ENCODE assay signal across 2 cellular contexts in the genomic region with DNA sequence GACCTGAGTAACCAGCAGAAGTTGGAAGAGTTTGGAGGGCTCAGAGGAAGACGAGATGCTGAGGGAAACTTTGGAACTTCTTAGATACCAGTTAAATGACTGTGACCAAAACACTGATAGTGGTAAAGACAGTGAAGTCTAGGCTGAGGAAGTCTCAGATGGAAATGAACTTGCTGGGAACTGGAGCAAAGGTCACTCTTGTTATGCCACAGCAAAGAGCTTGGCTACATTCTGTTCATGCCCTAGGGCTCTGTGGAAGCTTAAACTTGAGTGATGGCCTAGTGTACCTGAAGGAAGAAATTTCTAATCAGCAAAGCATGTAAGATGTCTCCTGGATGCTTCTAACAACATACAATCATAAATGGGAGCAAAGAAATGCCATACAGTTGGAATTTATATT.
TF ChIP-seq lines count a peak whose summit lies in the region.

No MANE protein-coding gene starts in this region.

TF ChIP-seq in GM23338, 12 proteins besides CTCF, POLR2A, EP300 and RAD21 (continued from another document):
- TF ChIP-seq, protein P1, sequence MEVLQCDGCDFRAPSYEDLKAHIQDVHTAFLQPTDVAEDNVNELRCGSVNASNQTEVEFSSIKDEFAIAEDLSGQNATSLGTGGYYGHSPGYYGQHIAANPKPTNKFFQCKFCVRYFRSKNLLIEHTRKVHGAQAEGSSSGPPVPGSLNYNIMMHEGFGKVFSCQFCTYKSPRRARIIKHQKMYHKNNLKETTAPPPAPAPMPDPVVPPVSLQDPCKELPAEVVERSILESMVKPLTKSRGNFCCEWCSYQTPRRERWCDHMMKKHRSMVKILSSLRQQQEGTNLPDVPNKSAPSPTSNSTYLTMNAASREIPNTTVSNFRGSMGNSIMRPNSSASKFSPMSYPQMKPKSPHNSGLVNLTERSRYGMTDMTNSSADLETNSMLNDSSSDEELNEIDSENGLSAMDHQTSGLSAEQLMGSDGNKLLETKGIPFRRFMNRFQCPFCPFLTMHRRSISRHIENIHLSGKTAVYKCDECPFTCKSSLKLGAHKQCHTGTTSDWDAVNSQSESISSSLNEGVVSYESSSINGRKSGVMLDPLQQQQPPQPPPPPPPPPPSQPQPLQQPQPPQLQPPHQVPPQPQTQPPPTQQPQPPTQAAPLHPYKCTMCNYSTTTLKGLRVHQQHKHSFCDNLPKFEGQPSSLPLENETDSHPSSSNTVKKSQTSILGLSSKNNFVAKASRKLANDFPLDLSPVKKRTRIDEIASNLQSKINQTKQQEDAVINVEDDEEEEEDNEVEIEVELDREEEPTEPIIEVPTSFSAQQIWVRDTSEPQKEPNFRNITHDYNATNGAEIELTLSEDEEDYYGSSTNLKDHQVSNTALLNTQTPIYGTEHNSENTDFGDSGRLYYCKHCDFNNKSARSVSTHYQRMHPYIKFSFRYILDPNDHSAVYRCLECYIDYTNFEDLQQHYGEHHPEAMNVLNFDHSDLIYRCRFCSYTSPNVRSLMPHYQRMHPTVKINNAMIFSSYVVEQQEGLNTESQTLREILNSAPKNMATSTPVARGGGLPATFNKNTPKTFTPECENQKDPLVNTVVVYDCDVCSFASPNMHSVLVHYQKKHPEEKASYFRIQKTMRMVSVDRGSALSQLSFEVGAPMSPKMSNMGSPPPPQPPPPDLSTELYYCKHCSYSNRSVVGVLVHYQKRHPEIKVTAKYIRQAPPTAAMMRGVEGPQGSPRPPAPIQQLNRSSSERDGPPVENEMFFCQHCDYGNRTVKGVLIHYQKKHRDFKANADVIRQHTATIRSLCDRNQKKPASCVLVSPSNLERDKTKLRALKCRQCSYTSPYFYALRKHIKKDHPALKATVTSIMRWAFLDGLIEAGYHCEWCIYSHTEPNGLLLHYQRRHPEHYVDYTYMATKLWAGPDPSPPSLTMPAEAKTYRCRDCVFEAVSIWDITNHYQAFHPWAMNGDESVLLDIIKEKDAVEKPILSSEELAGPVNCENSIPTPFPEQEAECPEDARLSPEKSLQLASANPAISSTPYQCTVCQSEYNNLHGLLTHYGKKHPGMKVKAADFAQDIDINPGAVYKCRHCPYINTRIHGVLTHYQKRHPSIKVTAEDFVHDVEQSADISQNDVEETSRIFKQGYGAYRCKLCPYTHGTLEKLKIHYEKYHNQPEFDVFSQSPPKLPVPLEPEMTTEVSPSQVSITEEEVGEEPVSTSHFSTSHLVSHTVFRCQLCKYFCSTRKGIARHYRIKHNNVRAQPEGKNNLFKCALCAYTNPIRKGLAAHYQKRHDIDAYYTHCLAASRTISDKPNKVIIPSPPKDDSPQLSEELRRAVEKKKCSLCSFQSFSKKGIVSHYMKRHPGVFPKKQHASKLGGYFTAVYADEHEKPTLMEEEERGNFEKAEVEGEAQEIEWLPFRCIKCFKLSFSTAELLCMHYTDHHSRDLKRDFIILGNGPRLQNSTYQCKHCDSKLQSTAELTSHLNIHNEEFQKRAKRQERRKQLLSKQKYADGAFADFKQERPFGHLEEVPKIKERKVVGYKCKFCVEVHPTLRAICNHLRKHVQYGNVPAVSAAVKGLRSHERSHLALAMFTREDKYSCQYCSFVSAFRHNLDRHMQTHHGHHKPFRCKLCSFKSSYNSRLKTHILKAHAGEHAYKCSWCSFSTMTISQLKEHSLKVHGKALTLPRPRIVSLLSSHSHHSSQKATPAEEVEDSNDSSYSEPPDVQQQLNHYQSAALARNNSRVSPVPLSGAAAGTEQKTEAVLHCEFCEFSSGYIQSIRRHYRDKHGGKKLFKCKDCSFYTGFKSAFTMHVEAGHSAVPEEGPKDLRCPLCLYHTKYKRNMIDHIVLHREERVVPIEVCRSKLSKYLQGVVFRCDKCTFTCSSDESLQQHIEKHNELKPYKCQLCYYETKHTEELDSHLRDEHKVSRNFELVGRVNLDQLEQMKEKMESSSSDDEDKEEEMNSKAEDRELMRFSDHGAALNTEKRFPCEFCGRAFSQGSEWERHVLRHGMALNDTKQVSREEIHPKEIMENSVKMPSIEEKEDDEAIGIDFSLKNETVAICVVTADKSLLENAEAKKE (CRISPR knock-in tag; IDR thresholded peaks at IDR 0.05), result no peak
- TF ChIP-seq, protein P2, sequence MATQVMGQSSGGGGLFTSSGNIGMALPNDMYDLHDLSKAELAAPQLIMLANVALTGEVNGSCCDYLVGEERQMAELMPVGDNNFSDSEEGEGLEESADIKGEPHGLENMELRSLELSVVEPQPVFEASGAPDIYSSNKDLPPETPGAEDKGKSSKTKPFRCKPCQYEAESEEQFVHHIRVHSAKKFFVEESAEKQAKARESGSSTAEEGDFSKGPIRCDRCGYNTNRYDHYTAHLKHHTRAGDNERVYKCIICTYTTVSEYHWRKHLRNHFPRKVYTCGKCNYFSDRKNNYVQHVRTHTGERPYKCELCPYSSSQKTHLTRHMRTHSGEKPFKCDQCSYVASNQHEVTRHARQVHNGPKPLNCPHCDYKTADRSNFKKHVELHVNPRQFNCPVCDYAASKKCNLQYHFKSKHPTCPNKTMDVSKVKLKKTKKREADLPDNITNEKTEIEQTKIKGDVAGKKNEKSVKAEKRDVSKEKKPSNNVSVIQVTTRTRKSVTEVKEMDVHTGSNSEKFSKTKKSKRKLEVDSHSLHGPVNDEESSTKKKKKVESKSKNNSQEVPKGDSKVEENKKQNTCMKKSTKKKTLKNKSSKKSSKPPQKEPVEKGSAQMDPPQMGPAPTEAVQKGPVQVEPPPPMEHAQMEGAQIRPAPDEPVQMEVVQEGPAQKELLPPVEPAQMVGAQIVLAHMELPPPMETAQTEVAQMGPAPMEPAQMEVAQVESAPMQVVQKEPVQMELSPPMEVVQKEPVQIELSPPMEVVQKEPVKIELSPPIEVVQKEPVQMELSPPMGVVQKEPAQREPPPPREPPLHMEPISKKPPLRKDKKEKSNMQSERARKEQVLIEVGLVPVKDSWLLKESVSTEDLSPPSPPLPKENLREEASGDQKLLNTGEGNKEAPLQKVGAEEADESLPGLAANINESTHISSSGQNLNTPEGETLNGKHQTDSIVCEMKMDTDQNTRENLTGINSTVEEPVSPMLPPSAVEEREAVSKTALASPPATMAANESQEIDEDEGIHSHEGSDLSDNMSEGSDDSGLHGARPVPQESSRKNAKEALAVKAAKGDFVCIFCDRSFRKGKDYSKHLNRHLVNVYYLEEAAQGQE (IDR thresholded peaks at IDR 0.05; ENCODE audit: unreplicated experiment), result no peak
- TF ChIP-seq STAT1 (IDR thresholded peaks at IDR 0.05; ENCODE audit: unreplicated experiment), result no peak
- TF ChIP-seq, protein P3, sequence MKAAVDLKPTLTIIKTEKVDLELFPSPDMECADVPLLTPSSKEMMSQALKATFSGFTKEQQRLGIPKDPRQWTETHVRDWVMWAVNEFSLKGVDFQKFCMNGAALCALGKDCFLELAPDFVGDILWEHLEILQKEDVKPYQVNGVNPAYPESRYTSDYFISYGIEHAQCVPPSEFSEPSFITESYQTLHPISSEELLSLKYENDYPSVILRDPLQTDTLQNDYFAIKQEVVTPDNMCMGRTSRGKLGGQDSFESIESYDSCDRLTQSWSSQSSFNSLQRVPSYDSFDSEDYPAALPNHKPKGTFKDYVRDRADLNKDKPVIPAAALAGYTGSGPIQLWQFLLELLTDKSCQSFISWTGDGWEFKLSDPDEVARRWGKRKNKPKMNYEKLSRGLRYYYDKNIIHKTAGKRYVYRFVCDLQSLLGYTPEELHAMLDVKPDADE (IDR thresholded peaks at IDR 0.05), result no peak
- no peak for TF ChIP-seq CREB1 (CRISPR knock-in tag; IDR thresholded peaks at IDR 0.05; ENCODE audit: low read depth)
- no peak for TF ChIP-seq ZNF114 (CRISPR knock-in tag; IDR thresholded peaks at IDR 0.05)
- no peak for TF ChIP-seq EZH2phosphoT487 (IDR thresholded peaks at IDR 0.05; ENCODE audit: unreplicated experiment)
- TF ChIP-seq JUNB (IDR thresholded peaks at IDR 0.05; ENCODE audit: unreplicated experiment), result no peak
- TF ChIP-seq EZH2 (IDR thresholded peaks at IDR 0.05; ENCODE audit: low read depth, unreplicated experiment), result no peak
- TF ChIP-seq POLR2AphosphoS5 (IDR thresholded peaks at IDR 0.05; ENCODE audit: low read depth), result no peak

TF ChIP-seq in WTC11, 78 proteins besides CTCF, POLR2A, EP300 and RAD21 (continued from another document):
- TF ChIP-seq, protein P4, sequence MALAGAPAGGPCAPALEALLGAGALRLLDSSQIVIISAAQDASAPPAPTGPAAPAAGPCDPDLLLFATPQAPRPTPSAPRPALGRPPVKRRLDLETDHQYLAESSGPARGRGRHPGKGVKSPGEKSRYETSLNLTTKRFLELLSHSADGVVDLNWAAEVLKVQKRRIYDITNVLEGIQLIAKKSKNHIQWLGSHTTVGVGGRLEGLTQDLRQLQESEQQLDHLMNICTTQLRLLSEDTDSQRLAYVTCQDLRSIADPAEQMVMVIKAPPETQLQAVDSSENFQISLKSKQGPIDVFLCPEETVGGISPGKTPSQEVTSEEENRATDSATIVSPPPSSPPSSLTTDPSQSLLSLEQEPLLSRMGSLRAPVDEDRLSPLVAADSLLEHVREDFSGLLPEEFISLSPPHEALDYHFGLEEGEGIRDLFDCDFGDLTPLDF (CRISPR knock-in tag; IDR thresholded peaks at IDR 0.05), result no peak
